ENCODE assay signal across 9 cellular contexts in genomic region chr22:31295831-31296230, GRCh38. TPM values are rescaled to one million over a fixed set of nuclear protein-coding genes. Genes with fewer than 3 reads are reported as not detected.
A peak's percentile ranks its signal among the peaks of the same experiment; 100 is the strongest.
DNase-seq lines count a peak whose midpoint lies in the region; ATAC-seq, FAIRE-seq and TF ChIP-seq lines count a peak whose summit lies in the region.
"Had no signal": no experiment of that assay in that cellular context is flagged by ENCODE, and none has a peak within 500 bp of the region (broad histone marks: within the 10 kb centered on the region; RNA-seq: fewer than 3 reads in every experiment).

No MANE protein-coding gene starts in this region.

- FAIRE-seq in pancreas (lab: Jason Lieb, UNC) = no peak

- peak; percentile 17 for DNase-seq in AG10803 (ENCODE audit: low read depth)
- peak; percentile 27 for DNase-seq in IMR-90
- DNase-seq in cortex of kidney (lab: John Stamatoyannopoulos, UW) = no peak
- no peak for DNase-seq in pancreas
- no peak for DNase-seq in glutamatergic neuron
- DNase-seq: NCI-H187 treated with DMSO at 0.1 percent for 48 hours had no signal

- no CpG with 5 or more reads among the region's 1 CpG for WGBS in IMR-90 (ENCODE audit: extremely low coverage in 2 of 2, insufficient read length in 1 of 2), 2 experiments
- WGBS in pancreas, 2 donors = 41 to 90% methylated on average over 1 of the region's 1 CpG

- no peaks in the 10 kb centered on the region for H3K36me3 Mint-ChIP-seq in glutamatergic neuron (ENCODE audit: unreplicated experiment)

- H2BK20ac ChIP-seq in IMR-90 (ENCODE audit: low read depth, low read length) = 0 out of 2 replicates have a peak overlapping the region, but pooled peaks have one; percentile 22

- no TSS peak for BruUV-seq in IMR-90 (replicated peaks; lab: Mats Ljungman, UMichigan)

- no peak overlapping the region; the same call in 1 of the 2 replicates for H3K4ac ChIP-seq in IMR-90 (ENCODE audit: low read depth, low read length)

- no peak overlapping the region for H4K91ac ChIP-seq in IMR-90 (ENCODE audit: insufficient read depth, low read depth, low read length)

- H3K4me1 ChIP-seq in IMR-90 (ENCODE audit: control insufficient read depth, insufficient read depth, low read length) (peaks cover 8% of the 10 kb centered on the region; the same call in 1 of the 2 replicates), parathyroid adenoma (peaks cover 5% of the 10 kb centered on the region), pancreas (peaks cover 0 to 6% (median 5%) of the 10 kb centered on the region in 3 donors)

- H3K4me3 Mint-ChIP-seq in glutamatergic neuron (ENCODE audit: unreplicated experiment) = no peak overlapping the region

- H2BK15ac ChIP-seq in IMR-90 (ENCODE audit: low read depth, low read length) = no peak overlapping the region

- H3K79me1 ChIP-seq in IMR-90 (ENCODE audit: low read depth in 1 of 2, low read length in 2 of 2) = peaks cover 8 to 20% of the 10 kb centered on the region in 2 experiments; a peak in 3 of 4 replicates

- H3K79me2 ChIP-seq in parathyroid adenoma = no peaks in the 10 kb centered on the region

- H3K27me3 Mint-ChIP-seq in glutamatergic neuron (ENCODE audit: unreplicated experiment) = no peaks in the 10 kb centered on the region

- peaks cover 2% of the 10 kb centered on the region for H3K4me1 Mint-ChIP-seq in glutamatergic neuron (ENCODE audit: low read depth, unreplicated experiment)

- ATAC-seq in IMR-90 (ENCODE audit: low read depth) (no peak), GM19035 (IDR thresholded peaks at IDR 0.05; ENCODE audit: unreplicated experiment) (no peak), pancreas (no peak)

- no peak overlapping the region for H3K27ac ChIP-seq in IMR-90 (ENCODE audit: insufficient read depth, low read length)
- peak overlapping the region; percentile 74 for H3K27ac ChIP-seq in cingulate gyrus (ENCODE audit: low read depth, low read length)
- H3K27ac ChIP-seq in parathyroid adenoma = peak overlapping the region; percentile 31
- H3K27ac ChIP-seq in pancreas = peak overlapping the region in 2 of 4 donors; percentile 50 to 56

- TF ChIP-seq CTCF in AG10803 (conservative IDR thresholded peaks at IDR 0.05; ENCODE audit: low read length) (no peak), IMR-90 (conservative IDR thresholded peaks at IDR 0.05; ENCODE audit: low read depth, low read length) (no peak), parathyroid adenoma (IDR thresholded peaks at IDR 0.05) (no peak), pancreas (IDR thresholded peaks at IDR 0.05) (no peak), glutamatergic neuron (IDR thresholded peaks at IDR 0.05; ENCODE audit: partially characterized antibody, unreplicated experiment) (no peak)

- H3K4me3 ChIP-seq in AG10803 (ENCODE audit: low read length) (no peak overlapping the region), IMR-90 (ENCODE audit: insufficient read depth, low read depth, low read length) (no peak overlapping the region), parathyroid adenoma (ENCODE audit: low read depth, low read length) (no peak overlapping the region), pancreas (no peak overlapping the region)

- no peak overlapping the region for H3K9ac ChIP-seq in IMR-90 (ENCODE audit: low read depth, low read length)
- no peak overlapping the region for H3K9ac ChIP-seq in parathyroid adenoma

- no peak overlapping the region for H2AK9ac ChIP-seq in IMR-90 (replicated peaks; ENCODE audit: low read depth, low read length, poor library complexity)

- no peak overlapping the region for H2AFZ ChIP-seq in IMR-90 (replicated peaks; ENCODE audit: low read length, poor library complexity)
- H2AFZ ChIP-seq in parathyroid adenoma = peak overlapping the region; percentile 23

- no peak for TF ChIP-seq POLR2A in IMR-90 (IDR thresholded peaks at IDR 0.05; ENCODE audit: low read depth, low read length)

- POLR2A ChIA-PET in IMR-90 (lab: Charles Lee; ENCODE audit: unreplicated experiment) = no interaction called here

- no peak overlapping the region for H2AK5ac ChIP-seq in IMR-90 (ENCODE audit: low read depth, low read length)

- H3K9me3 Mint-ChIP-seq in glutamatergic neuron (ENCODE audit: unreplicated experiment) = peaks cover 9% of the 10 kb centered on the region

- H3K36me3 ChIP-seq in IMR-90 (ENCODE audit: control insufficient read depth, insufficient read depth, low read length) (no peaks in the 10 kb centered on the region), parathyroid adenoma (ENCODE audit: control insufficient read depth, insufficient read depth, low read length) (no peaks in the 10 kb centered on the region), pancreas (no peaks in the 10 kb centered on the region)

- H2BK120ac ChIP-seq in IMR-90 (ENCODE audit: low read depth, low read length) = peak overlapping the region; percentile 6; the same call in 1 of the 2 replicates

- H3K18ac ChIP-seq in IMR-90 (ENCODE audit: low read depth, low read length) = peak overlapping the region; percentile 14; the same call in 1 of the 2 replicates

- TF ChIP-seq RAD21 in IMR-90 (IDR thresholded peaks at IDR 0.05; ENCODE audit: low read length) = no peak

- H4K5ac ChIP-seq in IMR-90 (ENCODE audit: low read depth, low read length) = no peak overlapping the region; the same call in 1 of the 2 replicates

- H3K23ac ChIP-seq in IMR-90 (ENCODE audit: low read depth, low read length) = no peak overlapping the region; the same call in 1 of the 2 replicates

- H3K9me1 ChIP-seq in IMR-90 (ENCODE audit: insufficient read depth, low read length) = no peaks in the 10 kb centered on the region

- H3K14ac ChIP-seq in IMR-90 (replicated peaks; ENCODE audit: low read depth, low read length) = no peak overlapping the region

- peak overlapping the region; percentile 82 for H2BK5ac ChIP-seq in IMR-90 (ENCODE audit: low read depth, low read length, poor library complexity, severe bottlenecking)

- dilution Hi-C loops in IMR-90 (cut with HindIII; ENCODE audit: low sequenced_read_pairs, unreplicated experiment) = no loop called here

- H3K27ac Mint-ChIP-seq in glutamatergic neuron (ENCODE audit: unreplicated experiment) = no peak overlapping the region

- in situ Hi-C loops in IMR-90 (cut with MboI; ENCODE audit: low sequenced_read_pairs) = no loop called here

- intact Hi-C loops in IMR-90 (cut with micrococcal nuclease) = no loop called here
- intact Hi-C loops in pancreas (cut with DNase I) = no loop called here

- H3K27me3 ChIP-seq in IMR-90 (ENCODE audit: control insufficient read depth, insufficient read depth, low read length) (no peaks in the 10 kb centered on the region), parathyroid adenoma (ENCODE audit: control insufficient read depth, insufficient read depth, low read length) (no peaks in the 10 kb centered on the region), pancreas (no peaks in the 10 kb centered on the region)

- H4K8ac ChIP-seq in IMR-90 (ENCODE audit: low read depth in 2 of 2, low read length in 2 of 2) = peak overlapping the region in 1 of 2 experiments; percentile 48; a peak in 1 of 4 replicates

- peak overlapping the region; percentile 80; the same call in 1 of the 2 replicates for H3K4me2 ChIP-seq in IMR-90 (ENCODE audit: low read depth, low read length)
- no peak overlapping the region for H3K4me2 ChIP-seq in parathyroid adenoma (ENCODE audit: low read length)

- CTCF ChIA-PET in IMR-90 (lab: Yijun Ruan, JAX) = interaction anchor here (1.5 to 3.6 kb wide), 2 partner anchors 18 to 23 kb away, joined by 6 to 24 read pairs; no protein-coding TSS in a partner anchor

- H3K9me3 ChIP-seq in IMR-90 (ENCODE audit: control insufficient read depth, insufficient read depth, low read length) (no peaks in the 10 kb centered on the region), parathyroid adenoma (ENCODE audit: control insufficient read depth, low read length) (no peaks in the 10 kb centered on the region), pancreas (no peaks in the 10 kb centered on the region)

- no peak overlapping the region for H3K56ac ChIP-seq in IMR-90 (ENCODE audit: extremely low read depth, insufficient read depth, low read length)

- H4K20me1 ChIP-seq in IMR-90 (ENCODE audit: insufficient read depth, low read length) = no peaks in the 10 kb centered on the region

TF ChIP-seq in IMR-90, 13 proteins besides CTCF, POLR2A, EP300 and RAD21:
- 0 out of 2 replicates have a peak, but pooled peaks have one; percentile 5 for TF ChIP-seq MAFK (IDR thresholded peaks at IDR 0.05; ENCODE audit: low read depth, low read length)
- TF ChIP-seq RCOR1 (IDR thresholded peaks at IDR 0.05; ENCODE audit: insufficient replicate concordance, low read length) = no peak

RNA-seq across cellular contexts. Expression of gene PIK3IP1, which starts 3.5 kb away (rescaled TPM):
- total RNA-seq in IMR-90 (2012; rRNA removed) (12.9 and 13.3 TPM in 2 replicates), pancreas (10 to 100 TPM in 1 of 6 donors, 1 to 10 TPM in 5; 2.4 to 24.5 (median 6.0) TPM), glutamatergic neuron (ENCODE audit: unreplicated experiment) (38.8 TPM)
- polyA plus RNA-seq in IMR-90 (2012; rRNA removed) (16.8 and 17.6 TPM in 2 replicates), pancreas (1 to 10 TPM; 3.6 to 5.9 TPM)
- 15.1 and 28.9 TPM in 2 replicates for polyA plus RNA-seq in IMR-90 (2012; cell fraction: cytosol; rRNA removed)
- 18.3 and 21.2 TPM in 2 replicates for polyA plus RNA-seq in IMR-90 (2012; cell fraction: nucleus; rRNA removed; ENCODE audit: low replicate concordance)

RNA-seq across cellular contexts. Expression of gene PATZ1, which starts 50.3 kb away (rescaled TPM):
- total RNA-seq in IMR-90 (2012; rRNA removed) (6.4 and 6.5 TPM in 2 replicates), pancreas (10 to 100 TPM; 12.0 to 28.6 (median 16.7) TPM), glutamatergic neuron (ENCODE audit: unreplicated experiment) (98.9 TPM)
- polyA plus RNA-seq in IMR-90 (2012; rRNA removed) (9.2 and 10.5 TPM in 2 replicates), pancreas (10 to 100 TPM; 21.6 to 30.2 TPM)
- 6.3 and 9.1 TPM in 2 replicates for polyA plus RNA-seq in IMR-90 (2012; cell fraction: cytosol; rRNA removed)
- polyA plus RNA-seq in IMR-90 (2012; cell fraction: nucleus; rRNA removed; ENCODE audit: low replicate concordance) = 10.8 and 17.0 TPM in 2 replicates

Comparison
In these comparisons a context has a peak if more than half of its experiments do, and no peak if none do; other contexts are left out.
1. DNase-seq: peak in AG10803 (single experiment) and IMR-90 (single experiment); none in cortex of kidney (single experiment), pancreas (0 of 6) and glutamatergic neuron (single experiment).